ENCODE assay signal across 20 cellular contexts in the genomic region with DNA sequence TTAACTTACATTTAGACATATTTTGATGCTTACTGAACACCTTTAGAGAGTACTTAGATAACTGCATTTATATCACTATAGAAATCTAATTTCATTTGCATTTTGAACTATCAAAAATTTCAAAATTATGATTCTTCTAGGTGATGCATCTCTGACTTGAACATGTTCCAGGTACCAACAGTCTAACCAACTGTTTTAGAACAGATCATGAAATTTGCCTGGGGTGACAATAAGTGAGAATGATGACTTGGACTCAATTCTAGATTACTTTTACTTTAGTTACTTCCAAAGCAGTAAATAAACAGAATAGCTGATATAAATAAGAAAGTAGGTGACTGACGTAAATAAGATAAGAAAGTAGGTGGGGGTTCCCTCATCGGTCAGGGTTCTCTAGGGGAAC.
A peak's percentile ranks its signal among the peaks of the same experiment; 100 is the strongest.
DNase-seq lines count a peak whose midpoint lies in the region; ATAC-seq and TF ChIP-seq lines count a peak whose summit lies in the region.
"Had no signal": no experiment of that assay in that cellular context is flagged by ENCODE, and none has a peak within 500 bp of the region (broad histone marks: within the 10 kb centered on the region; RNA-seq: fewer than 3 reads in every experiment).

No MANE protein-coding gene starts in this region.

- no peak overlapping the region for H3K4me2 ChIP-seq in SU-DHL-6 (ENCODE audit: low read depth, low read length, poor library complexity, severe bottlenecking)
- H3K4me2 ChIP-seq: BLaER1 had no signal

- H3K27me3 ChIP-seq in SU-DHL-6 (ENCODE audit: low read length): no peaks in the 10 kb centered on the region
- H3K27me3 ChIP-seq: BE2C, BLaER1 had no signal

- H3K27ac ChIP-seq in SU-DHL-6 (ENCODE audit: low read depth, low read length): no peak overlapping the region
- H3K27ac ChIP-seq: BLaER1 had no signal

- intact Hi-C loops in Right ventricle myocardium inferior (cut with DNase I): no loop called here

- no peak for ATAC-seq in Right ventricle myocardium inferior

- no peaks in the 10 kb centered on the region for H4K20me1 ChIP-seq in SU-DHL-6 (ENCODE audit: low read depth, low read length)
- H4K20me1 ChIP-seq: BLaER1 had no signal

- DNase-seq in cerebellar cortex (ENCODE audit: low spot score) (peak; percentile 77), NCI-H2029 treated with DMSO at 0.1 percent for 48 hours (lab: John Stamatoyannopoulos, UW) (no peak), NCI-H2171 (lab: John Stamatoyannopoulos, UW) (no peak), Right ventricle myocardium inferior (ENCODE audit: missing footprints) (no peak)
- DNase-seq: 8988T; ACHN; BE2C; CD4-positive, alpha-beta memory T cell; CD4-positive, CD25-positive, alpha-beta regulatory T cell; CD8-positive, alpha-beta memory T cell; COR-L47; DMS 273 treated with DMSO at 0.1 percent for 48 hours; DMS153; DMS53; DMS79; DND-41; EL; GF-D8 had no signal

- no peaks in the 10 kb centered on the region for H3K9me2 ChIP-seq in SU-DHL-6 (replicated peaks; ENCODE audit: insufficient read depth, low read length)

- H3K9ac ChIP-seq in SU-DHL-6 (ENCODE audit: low read length): no peak overlapping the region
- H3K9ac ChIP-seq: BLaER1 had no signal

- H3K4me3 ChIP-seq in SU-DHL-6 (ENCODE audit: insufficient read depth, low read length, poor library complexity, severe bottlenecking): no peak overlapping the region
- H3K4me3 ChIP-seq: BLaER1 had no signal

- H2AFZ ChIP-seq in SU-DHL-6 (ENCODE audit: low read depth, low read length, severe bottlenecking): peak overlapping the region; percentile 54

- TF ChIP-seq CTCF in SU-DHL-6 (IDR thresholded peaks at IDR 0.05; ENCODE audit: insufficient read depth, low read length, poor library complexity, severe bottlenecking): no peak

- H3K9me3 ChIP-seq in SU-DHL-6 (ENCODE audit: insufficient read depth, low read length): no peaks in the 10 kb centered on the region
- H3K9me3 ChIP-seq: BLaER1 had no signal

- H3K79me2 ChIP-seq in SU-DHL-6 (ENCODE audit: insufficient read depth, low read length): no peaks in the 10 kb centered on the region

- H3F3A ChIP-seq in SU-DHL-6 (ENCODE audit: insufficient read depth): no peaks in the 10 kb centered on the region

- no peaks in the 10 kb centered on the region for H3K36me3 ChIP-seq in SU-DHL-6 (ENCODE audit: low read length)
- H3K36me3 ChIP-seq: BE2C, BLaER1 had no signal
